9 cellular contexts compared by ENCODE assay signal in the genomic region with DNA sequence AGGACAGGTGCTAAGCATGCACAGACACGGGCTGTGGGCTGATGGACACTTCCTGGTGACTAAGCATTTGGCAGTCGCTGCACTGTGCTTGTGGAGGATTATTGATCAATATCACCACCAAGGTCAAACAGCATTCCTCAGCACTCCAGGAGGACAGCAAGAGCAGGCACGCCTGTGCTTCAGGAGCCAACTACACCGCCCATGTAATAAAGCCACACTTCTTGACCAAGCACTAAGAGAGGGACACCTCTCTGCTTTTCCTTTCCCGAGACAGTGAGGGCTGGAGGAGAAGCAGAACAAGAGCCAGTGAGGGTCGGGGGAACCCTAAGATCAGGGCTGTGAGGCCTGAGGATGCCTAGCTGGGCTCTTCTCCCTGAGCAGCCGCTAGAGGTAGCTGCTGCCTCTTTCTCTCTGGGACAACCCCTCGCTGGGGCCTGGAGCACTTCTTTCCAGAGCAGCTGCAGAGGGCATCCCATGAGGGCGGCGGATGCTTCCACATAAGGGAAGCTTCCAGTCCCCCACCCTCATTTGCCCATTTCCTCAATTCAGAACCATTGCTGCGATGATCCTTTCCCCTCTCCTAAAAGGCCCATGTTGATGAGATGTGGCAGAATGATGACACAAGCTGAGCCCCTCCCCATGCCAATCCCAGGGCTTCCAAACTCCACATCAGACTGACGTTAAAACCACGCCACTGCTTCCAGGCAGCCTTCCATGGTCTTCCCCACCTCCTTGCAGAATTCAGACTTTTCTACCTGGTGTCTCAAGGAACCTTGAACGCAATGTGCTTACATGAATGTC. TPM values are rescaled to one million over a fixed set of nuclear protein-coding genes. Genes with fewer than 3 reads are reported as not detected.
A peak's percentile ranks its signal among the peaks of the same experiment; 100 is the strongest.
DNase-seq lines count a peak whose midpoint lies in the region; ATAC-seq, FAIRE-seq and TF ChIP-seq lines count a peak whose summit lies in the region.
"Had no signal": no experiment of that assay in that cellular context is flagged by ENCODE, and none has a peak within 500 bp of the region (broad histone marks: within the 10 kb centered on the region; RNA-seq: fewer than 3 reads in every experiment).

No MANE protein-coding gene starts in this region.

- no peak overlapping the region for H3K4me3 ChIP-seq in liver (ENCODE audit: low read depth in 1 of 3, low read length in 3 of 3)
- H3K4me3 ChIP-seq in tibial artery = no peak overlapping the region

- no peak overlapping the region for H3K9ac ChIP-seq in liver (ENCODE audit: low read depth in 1 of 2, low read length in 2 of 2)

- WGBS in liver = 46% methylated on average over 14 of the region's 14 CpGs

- H3K27me3 ChIP-seq in liver (ENCODE audit: control insufficient read depth in 4 of 4, insufficient read depth in 4 of 4, low read length in 3 of 4) = no peaks in the 10 kb centered on the region
- H3K27me3 ChIP-seq in tibial artery = no peaks in the 10 kb centered on the region

- H3K27ac ChIP-seq in liver (ENCODE audit: low read depth in 1 of 2, low read length in 2 of 2) (no peak overlapping the region), tibial artery (no peak overlapping the region)

- ATAC-seq in GM21619 (IDR thresholded peaks at IDR 0.05; ENCODE audit: unreplicated experiment) (no peak), GM19455 (IDR thresholded peaks at IDR 0.05; ENCODE audit: unreplicated experiment) (no peak)

- no peak for FAIRE-seq in RCC 7860 (lab: Jason Lieb, UNC)

- H3K4me1 ChIP-seq in liver (ENCODE audit: control insufficient read depth in 4 of 4, insufficient read depth in 4 of 4, low read length in 3 of 4) = peaks cover 0 to 6% (median 1%) of the 10 kb centered on the region in 4 donors
- peaks cover 0 to 13% (median 0%) of the 10 kb centered on the region in 4 donors for H3K4me1 ChIP-seq in tibial artery

- TF ChIP-seq RAD21 in liver (IDR thresholded peaks at IDR 0.05) = peak; percentile 80 to 85

- intact Hi-C loops in tibial artery (cut with DNase I; ENCODE audit: low total_unique reads) = no loop called here

- H3K9me3 ChIP-seq in liver (ENCODE audit: control insufficient read depth in 4 of 4, low read length in 3 of 4) (no peaks in the 10 kb centered on the region), tibial artery (no peaks in the 10 kb centered on the region)

- DNase-seq in DMS153 treated with DMSO at 0.1 percent for 48 hours (lab: John Stamatoyannopoulos, UW; ENCODE audit: unreplicated experiment) = peak; percentile 70
- peak; percentile 32 for DNase-seq in HCEC 1CT
- peak; percentile 41 for DNase-seq in RCC 7860 (ENCODE audit: low spot score)
- peak; percentile 52 for DNase-seq in dedifferentiated amniotic fluid mesenchymal stem cell (ENCODE audit: extremely low spot score)
- peak; percentile 63 to 70 for DNase-seq in tibial artery

- TF ChIP-seq CTCF in liver (IDR thresholded peaks at IDR 0.05; ENCODE audit: low read depth, low read length, missing input control) (peak; percentile 62), tibial artery (IDR thresholded peaks at IDR 0.05) (peak; percentile 49 to 51)

- H3K36me3 ChIP-seq in liver (ENCODE audit: control insufficient read depth in 4 of 4, insufficient read depth in 3 of 4, low read depth in 1 of 4, low read length in 3 of 4) = no peaks in the 10 kb centered on the region
- no peaks in the 10 kb centered on the region for H3K36me3 ChIP-seq in tibial artery

TF ChIP-seq in liver, 16 proteins besides CTCF, POLR2A, EP300 and RAD21:
- no peak for TF ChIP-seq FOXA2 (IDR thresholded peaks at IDR 0.05)
- TF ChIP-seq SP1 (IDR thresholded peaks at IDR 0.05) = no peak
- no peak for TF ChIP-seq JUND (IDR thresholded peaks at IDR 0.05)
- TF ChIP-seq, protein P1, sequence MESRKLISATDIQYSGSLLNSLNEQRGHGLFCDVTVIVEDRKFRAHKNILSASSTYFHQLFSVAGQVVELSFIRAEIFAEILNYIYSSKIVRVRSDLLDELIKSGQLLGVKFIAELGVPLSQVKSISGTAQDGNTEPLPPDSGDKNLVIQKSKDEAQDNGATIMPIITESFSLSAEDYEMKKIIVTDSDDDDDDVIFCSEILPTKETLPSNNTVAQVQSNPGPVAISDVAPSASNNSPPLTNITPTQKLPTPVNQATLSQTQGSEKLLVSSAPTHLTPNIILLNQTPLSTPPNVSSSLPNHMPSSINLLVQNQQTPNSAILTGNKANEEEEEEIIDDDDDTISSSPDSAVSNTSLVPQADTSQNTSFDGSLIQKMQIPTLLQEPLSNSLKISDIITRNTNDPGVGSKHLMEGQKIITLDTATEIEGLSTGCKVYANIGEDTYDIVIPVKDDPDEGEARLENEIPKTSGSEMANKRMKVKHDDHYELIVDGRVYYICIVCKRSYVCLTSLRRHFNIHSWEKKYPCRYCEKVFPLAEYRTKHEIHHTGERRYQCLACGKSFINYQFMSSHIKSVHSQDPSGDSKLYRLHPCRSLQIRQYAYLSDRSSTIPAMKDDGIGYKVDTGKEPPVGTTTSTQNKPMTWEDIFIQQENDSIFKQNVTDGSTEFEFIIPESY (IDR thresholded peaks at IDR 0.05) = no peak
- TF ChIP-seq MAX (IDR thresholded peaks at IDR 0.05) = no peak
- no peak for TF ChIP-seq TAF1 (conservative IDR thresholded peaks at IDR 0.05)
- no peak for TF ChIP-seq HNF4G (IDR thresholded peaks at IDR 0.05)
- no peak for TF ChIP-seq GABPA (IDR thresholded peaks at IDR 0.05 in 1 of 2, conservative IDR thresholded peaks at IDR 0.05 in 1 of 2)

RNA-seq across cellular contexts. Expression of gene RAB7B, which starts 19.1 kb away (rescaled TPM):
- total RNA-seq in liver = under 1 TPM in 1 of 2 donors, not detected in 1; 0.89 TPM
- polyA plus RNA-seq in liver = under 1 TPM; 0.08 to 0.20 TPM
- total RNA-seq: activated CD8-positive, alpha-beta memory T cell treated with anti-CD3 and anti-CD28 coated beads for 36 hours had no signal

RNA-seq across cellular contexts. Expression of gene CTSE, which starts 39.6 kb away (rescaled TPM):
- 10 to 100 TPM in 1 of 2 donors, under 1 TPM in 1; under 0.01 to 32.8 TPM for total RNA-seq in liver
- under 1 TPM; 0.03 to 0.08 TPM for polyA plus RNA-seq in liver
- total RNA-seq: activated CD8-positive, alpha-beta memory T cell treated with anti-CD3 and anti-CD28 coated beads for 36 hours had no signal

RNA-seq across cellular contexts. Expression of gene SLC26A9, which starts 40.9 kb away (rescaled TPM):
- total RNA-seq in liver = not detected
- not detected for polyA plus RNA-seq in liver
- total RNA-seq: activated CD8-positive, alpha-beta memory T cell treated with anti-CD3 and anti-CD28 coated beads for 36 hours had no signal
